ENCODE assay signal across 8 cellular contexts in genomic region chr15:63043391-63044076, GRCh38. TPM values are rescaled to one million over a fixed set of nuclear protein-coding genes. Genes with fewer than 3 reads are reported as not detected.
DNase-seq lines count a peak whose midpoint lies in the region; ATAC-seq, FAIRE-seq and TF ChIP-seq lines count a peak whose summit lies in the region.

No MANE protein-coding gene starts in this region.

- TF ChIP-seq CTCF in cardiac muscle cell (IDR thresholded peaks at IDR 0.05; ENCODE audit: low read depth, low read length) = no peak
- TF ChIP-seq CTCF in psoas muscle (IDR thresholded peaks at IDR 0.05) = no peak

- peak; percentile 27 for DNase-seq in activated CD4-positive, alpha-beta T cell treated with anti-CD3 and anti-CD28 coated beads for 36 hours
- no peak for DNase-seq in activated CD4-positive, alpha-beta T cell treated with anti-CD3 and anti-CD28 coated beads for 1 hour
- DNase-seq in activated T-cell treated with anti-CD3 and anti-CD28 coated beads, Interleukin-2, amount 50 U/mL, for 24 hours = peak; percentile 43
- DNase-seq in cardiac muscle cell (ENCODE audit: low read depth in 1 of 2, low spot score in 1 of 2) (no peak), psoas muscle (peak; percentile 41 to 72), AG08396 (ENCODE audit: low spot score) (no peak), GM12892 (ENCODE audit: insufficient read length) (no peak), DMS114 treated with DMSO at 0.1 percent for 48 hours (lab: John Stamatoyannopoulos, UW; ENCODE audit: unreplicated experiment) (no peak)

- H3K4me1 ChIP-seq in cardiac muscle cell (ENCODE audit: low read depth) (peaks cover 36% of the 10 kb centered on the region), psoas muscle (peaks cover 35% of the 10 kb centered on the region)

- POLR2A ChIA-PET in activated CD4-positive, alpha-beta T cell treated with anti-CD3 and anti-CD28 coated beads for 36 hours (lab: Charles Lee) = interaction anchor here (0.6 kb wide), 1 partner anchor 453 kb away, joined by 3 read pairs; no protein-coding TSS in a partner anchor

- H3K36me3 Mint-ChIP-seq in activated CD4-positive, alpha-beta T cell treated with anti-CD3 and anti-CD28 coated beads for 36 hours (ENCODE audit: low read depth) = no peaks in the 10 kb centered on the region
- no peaks in the 10 kb centered on the region for H3K36me3 Mint-ChIP-seq in activated T-cell treated with anti-CD3 and anti-CD28 coated beads, Interleukin-2, amount 50 U/mL, for 24 hours (ENCODE audit: low read depth)

- WGBS in psoas muscle, 3 donors = 1% methylated on average over 43 to 54 of the region's 54 CpGs

- peaks cover 13% of the 10 kb centered on the region for H3K4me1 Mint-ChIP-seq in activated CD4-positive, alpha-beta T cell treated with anti-CD3 and anti-CD28 coated beads for 36 hours
- H3K4me1 Mint-ChIP-seq in activated T-cell treated with anti-CD3 and anti-CD28 coated beads, Interleukin-2, amount 50 U/mL, for 24 hours (ENCODE audit: low read depth) = peaks cover 13% of the 10 kb centered on the region

- H3K27ac Mint-ChIP-seq in activated CD4-positive, alpha-beta T cell treated with anti-CD3 and anti-CD28 coated beads for 36 hours = no peak overlapping the region
- no peak overlapping the region for H3K27ac Mint-ChIP-seq in activated T-cell treated with anti-CD3 and anti-CD28 coated beads, Interleukin-2, amount 50 U/mL, for 24 hours

- H3K4me3 Mint-ChIP-seq in activated CD4-positive, alpha-beta T cell treated with anti-CD3 and anti-CD28 coated beads for 36 hours = peak overlapping the region; percentile 50
- peak overlapping the region; percentile 67 for H3K4me3 Mint-ChIP-seq in activated T-cell treated with anti-CD3 and anti-CD28 coated beads, Interleukin-2, amount 50 U/mL, for 24 hours

- TF ChIP-seq POLR2A in GM12892 (IDR thresholded peaks at IDR 0.05; ENCODE audit: low read depth, low read length) = no peak

- H3K36me3 ChIP-seq in cardiac muscle cell = peaks cover 40% of the 10 kb centered on the region
- H3K36me3 ChIP-seq in psoas muscle (ENCODE audit: insufficient read depth in 1 of 2, low read depth in 1 of 2) = peaks cover 0 to 7% of the 10 kb centered on the region in 2 donors

- H3K9me3 ChIP-seq in cardiac muscle cell (ENCODE audit: low read depth) (no peaks in the 10 kb centered on the region), psoas muscle (no peaks in the 10 kb centered on the region)

- no peak for ATAC-seq in activated CD4-positive, alpha-beta T cell treated with anti-CD3 and anti-CD28 coated beads for 36 hours
- peak in 1 of 4 donors; percentile 4 for ATAC-seq in psoas muscle

- peaks cover 63% of the 10 kb centered on the region for H3K27me3 Mint-ChIP-seq in activated CD4-positive, alpha-beta T cell treated with anti-CD3 and anti-CD28 coated beads for 36 hours
- peaks cover 79% of the 10 kb centered on the region for H3K27me3 Mint-ChIP-seq in activated T-cell treated with anti-CD3 and anti-CD28 coated beads, Interleukin-2, amount 50 U/mL, for 24 hours

- no peaks in the 10 kb centered on the region for H3K9me3 Mint-ChIP-seq in activated CD4-positive, alpha-beta T cell treated with anti-CD3 and anti-CD28 coated beads for 36 hours (ENCODE audit: low read depth)
- H3K9me3 Mint-ChIP-seq in activated T-cell treated with anti-CD3 and anti-CD28 coated beads, Interleukin-2, amount 50 U/mL, for 24 hours = no peaks in the 10 kb centered on the region

- intact Hi-C loops in activated CD4-positive, alpha-beta T cell treated with anti-CD3 and anti-CD28 coated beads for 36 hours (cut with DNase I, micrococcal nuclease) = loop anchor here in 1 of 2 experiments (10.0 kb wide), 1 partner anchor 241 kb away; no protein-coding TSS in a partner anchor
- intact Hi-C loops in psoas muscle (cut with DNase I) = no loop called here

- H3K4me3 ChIP-seq in cardiac muscle cell (peak overlapping the region; percentile 96), psoas muscle (peak overlapping the region; percentile 75)

- H3K27ac ChIP-seq in cardiac muscle cell (peak overlapping the region; percentile 100), psoas muscle (peak overlapping the region; percentile 94)

- CTCF ChIA-PET in activated CD4-positive, alpha-beta T cell treated with anti-CD3 and anti-CD28 coated beads for 36 hours (lab: Charles Lee) = interaction anchor here (0.6 kb wide), 1 partner anchor 67 kb away, joined by 3 read pairs; no protein-coding TSS in a partner anchor

- H3K27me3 ChIP-seq in cardiac muscle cell (no peaks in the 10 kb centered on the region), psoas muscle (ENCODE audit: insufficient read depth in 3 of 3, low read length in 2 of 3) (peaks cover 0 to 4% (median 0%) of the 10 kb centered on the region in 3 donors)

- no peak for FAIRE-seq in GM12892 (lab: Jason Lieb, UNC)

RNA-seq across cellular contexts. Expression of gene TPM1, which starts 1.0 kb away (rescaled TPM):
- total RNA-seq in activated CD4-positive, alpha-beta T cell treated with anti-CD3 and anti-CD28 coated beads for 36 hours = 1 to 10 TPM; 7.6 to 8.9 TPM
- total RNA-seq in cardiac muscle cell (6,553 and 8,453 TPM in 2 replicates), psoas muscle (1,000 to 10,000 TPM; 1,097 to 5,131 (median 2,563) TPM)
- polyA plus RNA-seq in cardiac muscle cell (7,519 and 10,138 TPM in 2 replicates), psoas muscle (1,000 to 10,000 TPM; 1,146 to 4,515 (median 3,805) TPM)
- 1.4 TPM for polyA plus RNA-seq in GM12892 (2012; ENCODE audit: missing spikeins)

Comparison
In these comparisons a context has a peak if more than half of its experiments do, and no peak if none do; other contexts are left out.
1. DNase-seq: peak in activated CD4-positive, alpha-beta T cell treated with anti-CD3 and anti-CD28 coated beads for 36 hours (single experiment), activated T-cell treated with anti-CD3 and anti-CD28 coated beads, Interleukin-2, amount 50 U/mL, for 24 hours (single experiment) and psoas muscle (2 of 2); none in activated CD4-positive, alpha-beta T cell treated with anti-CD3 and anti-CD28 coated beads for 1 hour (single experiment), cardiac muscle cell (0 of 2), AG08396 (single experiment), GM12892 (single experiment) and DMS114 treated with DMSO at 0.1 percent for 48 hours (single experiment).
2. RNA of gene TPM1, which starts 1.0 kb away (total RNA-seq): 6,553 to 8,453 TPM in cardiac muscle cell and 1,097 to 5,131 TPM in psoas muscle; 7.6 to 8.9 TPM in activated CD4-positive, alpha-beta T cell treated with anti-CD3 and anti-CD28 coated beads for 36 hours; every median in the first group is over 100 times any median in the second.